22 cellular contexts compared by ENCODE assay signal in the genomic region with DNA sequence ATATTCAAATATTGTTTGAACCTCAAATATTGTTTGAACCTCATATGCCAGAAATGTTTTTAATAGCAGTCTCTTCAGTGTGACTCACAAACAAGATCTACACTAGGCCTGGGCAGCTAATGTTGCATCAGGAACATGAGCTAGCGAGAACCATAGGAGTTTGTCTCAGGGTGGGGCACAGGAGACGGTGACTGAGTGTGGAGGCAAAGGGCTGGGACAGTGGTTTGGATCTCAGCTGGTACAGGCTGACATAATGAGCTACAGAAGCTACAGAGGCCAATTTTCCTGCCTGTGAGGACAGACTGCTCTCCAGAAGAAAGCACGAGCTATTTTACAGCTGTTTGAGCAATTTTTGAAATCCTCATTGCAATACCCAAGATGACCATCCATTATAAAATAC.
DNase-seq lines count a peak whose midpoint lies in the region; ATAC-seq and TF ChIP-seq lines count a peak whose summit lies in the region.
"Had no signal": no experiment of that assay in that cellular context is flagged by ENCODE, and none has a peak within 500 bp of the region (broad histone marks: within the 10 kb centered on the region; RNA-seq: fewer than 3 reads in every experiment).

No MANE protein-coding gene starts in this region.

- TF ChIP-seq CTCF in left ventricle myocardium inferior (IDR thresholded peaks at IDR 0.05; ENCODE audit: borderline replicate concordance) (no peak), epithelial cell of esophagus (IDR thresholded peaks at IDR 0.05; ENCODE audit: insufficient read depth, low read depth, low read length, missing control alignments) (no peak), osteoblast (IDR thresholded peaks at IDR 0.05; ENCODE audit: extremely low read depth, low read depth, low read length) (no peak)
- TF ChIP-seq CTCF in CD4-positive, alpha-beta T cell (IDR thresholded peaks at IDR 0.05), result no peak

- peak; percentile 10 for ATAC-seq in Right ventricle myocardium superior (ENCODE audit: poor library complexity)
- ATAC-seq in CD4-positive, alpha-beta T cell (ENCODE audit: poor library complexity), result no peak
- ATAC-seq: Panc1 had no signal

- CTCF ChIA-PET in CD4-positive, alpha-beta T cell (lab: Charles Lee), result no interaction called here

- POLR2A ChIA-PET in CD4-positive, alpha-beta T cell (lab: Charles Lee), result no interaction called here

- H3K4me3 ChIP-seq in left ventricle myocardium inferior (no peak overlapping the region), epithelial cell of esophagus (ENCODE audit: low read length) (no peak overlapping the region), osteoblast (ENCODE audit: insufficient read depth, low read length) (no peak overlapping the region)
- H3K4me3 ChIP-seq: HAP-1 had no signal

- no peak overlapping the region for H3K4me2 ChIP-seq in osteoblast (ENCODE audit: insufficient read depth, low read length)
- H3K4me2 ChIP-seq: SK-N-SH had no signal

- H4K20me1 ChIP-seq in osteoblast (ENCODE audit: insufficient read depth, low read length), result no peaks in the 10 kb centered on the region

- H3K4me1 ChIP-seq in left ventricle myocardium inferior (no peaks in the 10 kb centered on the region), osteoblast (ENCODE audit: insufficient read depth, low read length) (no peaks in the 10 kb centered on the region)
- H3K4me1 ChIP-seq: HAP-1 had no signal

- H3K36me3 ChIP-seq in left ventricle myocardium inferior (no peaks in the 10 kb centered on the region), osteoblast (ENCODE audit: insufficient read depth, low read length) (no peaks in the 10 kb centered on the region)
- H3K36me3 ChIP-seq: HAP-1 had no signal

- H3K79me2 ChIP-seq in osteoblast (ENCODE audit: insufficient read depth, low read length), result no peaks in the 10 kb centered on the region

- intact Hi-C loops in Right ventricle myocardium superior (cut with DNase I) (no loop called here), left ventricle myocardium inferior (cut with micrococcal nuclease) (no loop called here)
- intact Hi-C loops in CD4-positive, alpha-beta T cell (cut with DNase I, micrococcal nuclease), result no loop called here

- no peak overlapping the region for H2AFZ ChIP-seq in osteoblast (ENCODE audit: low read length)

- no peaks in the 10 kb centered on the region for H3K36me3 Mint-ChIP-seq in CD4-positive, alpha-beta T cell (ENCODE audit: low read depth)

- H3K27ac ChIP-seq in left ventricle myocardium inferior (replicated peaks) (no peak overlapping the region), osteoblast (ENCODE audit: low read depth, low read length) (no peak overlapping the region)
- H3K27ac ChIP-seq in CD4-positive, alpha-beta T cell (ENCODE audit: low read depth, low read length), result no peak overlapping the region
- H3K27ac ChIP-seq: RWPE1 had no signal

- no peaks in the 10 kb centered on the region for H3K4me1 Mint-ChIP-seq in CD4-positive, alpha-beta T cell (ENCODE audit: low read depth)

- no peaks in the 10 kb centered on the region for H3K9me3 Mint-ChIP-seq in CD4-positive, alpha-beta T cell
- H3K9me3 Mint-ChIP-seq: HFFc6 had no signal

- DNase-seq in Right ventricle myocardium superior (no peak), left ventricle myocardium inferior (no peak), LHCN-M2 (ENCODE audit: low read depth) (peak; percentile 12), epithelial cell of esophagus (ENCODE audit: low read depth) (peak; percentile 60), osteoblast (ENCODE audit: insufficient read length, low spot score, missing footprints) (peak; percentile 5), ureter (ENCODE audit: low spot score) (no peak)
- DNase-seq in CD4-positive, alpha-beta T cell, result no peak
- DNase-seq in activated CD8-positive, alpha-beta memory T cell treated with anti-CD3 and anti-CD28 coated beads, Interleukin-2, amount 50 U/mL, for 48 hours, result no peak
- DNase-seq: DMS153, HFFc6, KBM-7, NCI-H1048, NCI-H1417, NCI-H1694, NCI-H2029 treated with DMSO at 0.1 percent for 48 hours, NCI-H2227 treated with DMSO at 0.1 percent for 48 hours, NCI-H526 treated with DMSO at 0.1 percent for 48 hours, SIG-M5, SK-N-SH had no signal

- H3K27me3 Mint-ChIP-seq in CD4-positive, alpha-beta T cell, result peaks cover 9% of the 10 kb centered on the region

- H3K27ac Mint-ChIP-seq in CD4-positive, alpha-beta T cell, result no peak overlapping the region
- H3K27ac Mint-ChIP-seq: HFFc6 had no signal

- H3K9me3 ChIP-seq in left ventricle myocardium inferior (replicated peaks) (no peaks in the 10 kb centered on the region), osteoblast (ENCODE audit: low read depth, low read length) (no peaks in the 10 kb centered on the region)
- no peaks in the 10 kb centered on the region for H3K9me3 ChIP-seq in CD4-positive, alpha-beta T cell (ENCODE audit: control insufficient read depth, low read length)
- H3K9me3 ChIP-seq: HAP-1, SK-N-SH had no signal

- no peak overlapping the region for H3K4me3 Mint-ChIP-seq in CD4-positive, alpha-beta T cell
- H3K4me3 Mint-ChIP-seq: HFFc6 had no signal

- H3K27me3 ChIP-seq in left ventricle myocardium inferior (ENCODE audit: low read depth), result no peaks in the 10 kb centered on the region
- H3K27me3 ChIP-seq in osteoblast (ENCODE audit: insufficient read depth, low read length), result no peaks in the 10 kb centered on the region
- H3K27me3 ChIP-seq in CD4-positive, alpha-beta T cell (ENCODE audit: control insufficient read depth, insufficient read depth, low read length), result no peaks in the 10 kb centered on the region

Comparison
In these comparisons a context has a peak if more than half of its experiments do, and no peak if none do; other contexts are left out.
1. DNase-seq: peak in LHCN-M2 (single experiment), epithelial cell of esophagus (single experiment) and osteoblast (single experiment); none in Right ventricle myocardium superior (single experiment), left ventricle myocardium inferior (single experiment), CD4-positive, alpha-beta T cell (0 of 10), ureter (single experiment) and activated CD8-positive, alpha-beta memory T cell treated with anti-CD3 and anti-CD28 coated beads, Interleukin-2, amount 50 U/mL, for 48 hours (single experiment).